8 cellular contexts compared by ENCODE assay signal in the genomic region with DNA sequence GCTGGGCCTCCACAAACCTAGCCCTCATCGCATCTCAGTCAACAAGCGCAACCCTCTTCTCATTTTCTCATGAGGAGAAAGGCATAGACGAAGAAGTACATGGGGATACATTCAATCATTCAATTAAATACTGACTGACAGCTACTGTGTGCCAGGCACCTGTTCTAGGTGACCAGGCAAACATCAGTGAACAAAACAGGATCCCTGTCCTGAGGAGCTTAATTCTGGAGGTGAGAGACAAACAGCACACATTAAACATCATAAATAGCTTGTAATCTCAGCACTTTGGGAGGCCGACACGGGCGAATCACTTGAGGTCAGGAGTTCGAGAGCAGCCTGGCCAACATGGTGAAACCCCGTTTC. TPM values are rescaled to one million over a fixed set of nuclear protein-coding genes. Genes with fewer than 3 reads are reported as not detected.
DNase-seq lines count a peak whose midpoint lies in the region; ATAC-seq and TF ChIP-seq lines count a peak whose summit lies in the region.

No MANE protein-coding gene starts in this region.

- no peaks in the 10 kb centered on the region for H3K27me3 ChIP-seq in CD4-positive, alpha-beta T cell (ENCODE audit: control insufficient read depth, insufficient read depth, low read length)

- peak overlapping the region; percentile 98 for H3K4me3 Mint-ChIP-seq in CD4-positive, alpha-beta T cell
- H3K4me3 Mint-ChIP-seq in MCF 10A (ENCODE audit: unreplicated experiment): peak overlapping the region; percentile 100
- H3K4me3 Mint-ChIP-seq in naive thymus-derived CD8-positive, alpha-beta T cell: peak overlapping the region; percentile 95 to 100 (median 99)

- no TSS peak for BruUV-seq in MCF 10A (replicated peaks; lab: Mats Ljungman, UMichigan)

- peak overlapping the region; percentile 93 for H3K27ac Mint-ChIP-seq in CD4-positive, alpha-beta T cell
- H3K27ac Mint-ChIP-seq in MCF 10A (ENCODE audit: low read depth, unreplicated experiment): peak overlapping the region; percentile 97
- H3K27ac Mint-ChIP-seq in naive thymus-derived CD8-positive, alpha-beta T cell: peak overlapping the region; percentile 92 to 98 (median 96)

- POLR2A ChIA-PET in CD4-positive, alpha-beta T cell (lab: Charles Lee): interaction anchor here (0.6 to 3.0 kb wide), 10 partner anchors 10 to 203 kb away, joined by 3 to 22 read pairs (median 5); a partner anchor contains a TSS
- POLR2A ChIA-PET in MCF 10A (lab: Yijun Ruan, JAX): interaction anchor here (0.6 to 4.1 kb wide), 14 partner anchors 8 to 922 kb away, joined by 3 to 49 read pairs (median 3); a partner anchor contains a TSS
- POLR2A ChIA-PET in naive thymus-derived CD8-positive, alpha-beta T cell (lab: Charles Lee): interaction anchor here (1.9 kb wide), 1 partner anchor 15 kb away, joined by 8 read pairs; no protein-coding TSS in a partner anchor

- H3K9me3 ChIP-seq in CD4-positive, alpha-beta T cell (ENCODE audit: control insufficient read depth, low read length): no peaks in the 10 kb centered on the region

- CTCF ChIA-PET in CD4-positive, alpha-beta T cell (lab: Charles Lee): interaction anchor here (0.9 to 2.0 kb wide), 6 partner anchors 13 to 220 kb away, joined by 3 to 7 read pairs (median 3); a partner anchor contains a TSS
- CTCF ChIA-PET in MCF 10A (lab: Yijun Ruan, JAX): interaction anchor here (0.9 to 1.8 kb wide), 7 partner anchors 11 to 203 kb away, joined by 3 to 7 read pairs (median 3); no protein-coding TSS in a partner anchor

- H3K27me3 Mint-ChIP-seq in CD4-positive, alpha-beta T cell: no peaks in the 10 kb centered on the region
- H3K27me3 Mint-ChIP-seq in MCF 10A (ENCODE audit: insufficient read depth, unreplicated experiment): no peaks in the 10 kb centered on the region
- H3K27me3 Mint-ChIP-seq in naive thymus-derived CD8-positive, alpha-beta T cell: no peaks in the 10 kb centered on the region

- H3K27ac ChIP-seq in CD4-positive, alpha-beta T cell (ENCODE audit: low read depth, low read length): peak overlapping the region; percentile 59

- H3K4me1 Mint-ChIP-seq in CD4-positive, alpha-beta T cell (ENCODE audit: low read depth): peaks cover 46% of the 10 kb centered on the region
- peaks cover 4% of the 10 kb centered on the region for H3K4me1 Mint-ChIP-seq in MCF 10A (ENCODE audit: insufficient read depth, unreplicated experiment)
- peaks cover 10 to 26% (median 23%) of the 10 kb centered on the region in 4 donors for H3K4me1 Mint-ChIP-seq in naive thymus-derived CD8-positive, alpha-beta T cell

- peaks cover 25% of the 10 kb centered on the region for H3K36me3 Mint-ChIP-seq in CD4-positive, alpha-beta T cell (ENCODE audit: low read depth)
- peaks cover 8% of the 10 kb centered on the region for H3K36me3 Mint-ChIP-seq in MCF 10A (ENCODE audit: insufficient read depth, unreplicated experiment)
- peaks cover 0 to 3% (median 2%) of the 10 kb centered on the region in 3 donors for H3K36me3 Mint-ChIP-seq in naive thymus-derived CD8-positive, alpha-beta T cell

- intact Hi-C loops in CD4-positive, alpha-beta T cell (cut with DNase I, micrococcal nuclease): loop anchor here in 1 of 2 experiments (10.0 kb wide), 1 partner anchor 59 kb away; a partner anchor contains a TSS
- intact Hi-C loops in MCF 10A (cut with micrococcal nuclease): no loop called here

- no peaks in the 10 kb centered on the region for H3K9me3 Mint-ChIP-seq in CD4-positive, alpha-beta T cell
- H3K9me3 Mint-ChIP-seq in MCF 10A (ENCODE audit: unreplicated experiment): no peaks in the 10 kb centered on the region
- H3K9me3 Mint-ChIP-seq in naive thymus-derived CD8-positive, alpha-beta T cell: no peaks in the 10 kb centered on the region

- no peak for DNase-seq in CD4-positive, alpha-beta T cell
- no peak for DNase-seq in MCF 10A (ENCODE audit: unreplicated experiment)
- no peak for DNase-seq in naive thymus-derived CD8-positive, alpha-beta T cell
- DNase-seq in nucleus accumbens (lab: John Stamatoyannopoulos, UW): no peak
- no peak for DNase-seq in stimulated activated CD4-positive, alpha-beta T cell treated with anti-CD3 and anti-CD28 coated beads, Interleukin-4, amount 100 ng/mL, for 4 hours
- DNase-seq in inferior parietal cortex (ENCODE audit: extremely low spot score): no peak

- no peak for ATAC-seq in CD4-positive, alpha-beta T cell (ENCODE audit: poor library complexity)
- ATAC-seq in HG03064 (IDR thresholded peaks at IDR 0.05; ENCODE audit: low read depth, unreplicated experiment) (peak; percentile 11), GM18861 (IDR thresholded peaks at IDR 0.05; ENCODE audit: unreplicated experiment) (no peak)
- ATAC-seq in naive thymus-derived CD8-positive, alpha-beta T cell: peak in 1 of 2 donors; percentile 26

- no peak for TF ChIP-seq CTCF in CD4-positive, alpha-beta T cell (IDR thresholded peaks at IDR 0.05)
- TF ChIP-seq CTCF in MCF 10A (IDR thresholded peaks at IDR 0.05; ENCODE audit: unreplicated experiment): no peak

RNA-seq across cellular contexts. Expression of a gene that starts 0.4 kb away (rescaled TPM):
- 1 to 10 TPM; 7.9 to 9.4 TPM for total RNA-seq in CD4-positive, alpha-beta T cell
- 11.7 and 19.9 TPM in 2 replicates for total RNA-seq in MCF 10A (2022)
- 10 to 100 TPM; 24.5 to 25.1 TPM for total RNA-seq in naive thymus-derived CD8-positive, alpha-beta T cell
- polyA plus RNA-seq in naive thymus-derived CD8-positive, alpha-beta T cell: 10 to 100 TPM; 12.8 to 17.7 (median 13.2) TPM

RNA-seq across cellular contexts. Expression of a gene that starts 5.3 kb away (rescaled TPM):
- total RNA-seq in CD4-positive, alpha-beta T cell: under 1 TPM; 0.22 to 0.30 TPM
- total RNA-seq in MCF 10A (2022): 1.3 and 2.2 TPM in 2 replicates
- total RNA-seq in naive thymus-derived CD8-positive, alpha-beta T cell: under 1 TPM in 1 of 2 experiments, not detected in 1; 0.70 TPM
- polyA plus RNA-seq in naive thymus-derived CD8-positive, alpha-beta T cell: 1 to 10 TPM in 1 of 3 donors, under 1 TPM in 1, not detected in 1; 0.69 to 1.2 TPM

RNA-seq across cellular contexts. Expression of a gene that starts 12.9 kb away (rescaled TPM):
- total RNA-seq in CD4-positive, alpha-beta T cell: 10 to 100 TPM; 13.2 to 14.4 TPM
- total RNA-seq in MCF 10A (2022): 28.2 and 29.9 TPM in 2 replicates
- total RNA-seq in naive thymus-derived CD8-positive, alpha-beta T cell: 10 to 100 TPM; 26.9 to 31.2 TPM
- 10 to 100 TPM in 2 of 3 donors, 1 to 10 TPM in 1; 9.3 to 11.9 (median 10.8) TPM for polyA plus RNA-seq in naive thymus-derived CD8-positive, alpha-beta T cell
